1 cellular context compared by ENCODE assay signal in the genomic region with DNA sequence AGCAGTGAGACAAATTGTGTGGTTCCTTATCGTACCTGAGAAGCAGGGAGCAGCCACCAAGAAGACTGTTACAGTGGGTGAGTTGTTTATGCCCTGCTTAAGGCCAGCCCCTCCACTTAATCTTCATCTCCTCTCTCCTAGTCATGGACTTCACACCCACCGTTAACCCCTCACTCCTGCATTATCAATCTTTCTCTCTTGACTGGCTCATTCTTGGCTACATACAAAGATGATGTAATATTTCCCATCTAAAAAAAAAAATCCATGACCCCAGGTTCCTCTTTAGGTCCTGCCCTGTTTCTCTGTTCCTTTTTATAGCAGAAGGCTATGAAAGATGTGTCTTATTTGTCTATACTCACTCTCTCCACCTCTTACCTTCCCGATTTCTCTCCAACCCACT.
TF ChIP-seq lines count a peak whose summit lies in the region.

No MANE protein-coding gene starts in this region.

TF ChIP-seq in endothelial cell of umbilical vein, 7 proteins besides CTCF, POLR2A, EP300 and RAD21 (continued from another document):
- TF ChIP-seq JUN (IDR thresholded peaks at IDR 0.05; ENCODE audit: borderline replicate concordance, insufficient read depth, insufficient read length, low read depth) (no peak), POLR2AphosphoS5 (IDR thresholded peaks at IDR 0.05; ENCODE audit: insufficient read depth, low read depth, low read length) (no peak), FOS (IDR thresholded peaks at IDR 0.05; ENCODE audit: borderline replicate concordance, insufficient read depth, low read length) (no peak), MYC (IDR thresholded peaks at IDR 0.05; ENCODE audit: low read depth, low read length) (no peak)
- TF ChIP-seq, protein P1, sequence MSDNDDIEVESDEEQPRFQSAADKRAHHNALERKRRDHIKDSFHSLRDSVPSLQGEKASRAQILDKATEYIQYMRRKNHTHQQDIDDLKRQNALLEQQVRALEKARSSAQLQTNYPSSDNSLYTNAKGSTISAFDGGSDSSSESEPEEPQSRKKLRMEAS (IDR thresholded peaks at IDR 0.05; ENCODE audit: insufficient read depth, insufficient read length), result no peak
